ENCODE assay signal across 10 cellular contexts in the genomic region with DNA sequence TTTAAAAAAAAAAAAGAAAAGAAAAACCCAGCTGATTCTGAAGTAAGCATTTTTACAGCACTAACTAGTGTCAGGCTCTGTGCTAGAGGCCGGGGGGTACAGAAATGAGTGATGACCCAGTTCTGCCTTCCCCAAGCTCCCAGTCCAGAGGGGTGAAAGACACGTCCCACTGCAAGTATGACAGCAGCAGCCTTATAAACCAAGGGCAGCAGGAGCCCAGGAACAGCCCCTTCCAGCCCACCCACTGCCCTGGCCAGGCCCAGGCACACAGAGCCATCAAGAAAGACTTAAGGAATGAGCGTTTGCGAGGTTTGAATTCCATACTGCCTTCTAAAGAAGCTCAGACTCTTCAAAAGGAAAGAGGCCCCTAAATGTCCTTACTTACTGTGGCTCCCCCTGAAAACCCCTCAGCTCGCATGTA. TPM values are rescaled to one million over a fixed set of nuclear protein-coding genes. Genes with fewer than 3 reads are reported as not detected.
A peak's percentile ranks its signal among the peaks of the same experiment; 100 is the strongest.
DNase-seq lines count a peak whose midpoint lies in the region; ATAC-seq and TF ChIP-seq lines count a peak whose summit lies in the region.
"Had no signal": no experiment of that assay in that cellular context is flagged by ENCODE, and none has a peak within 500 bp of the region (broad histone marks: within the 10 kb centered on the region; RNA-seq: fewer than 3 reads in every experiment).

No MANE protein-coding gene starts in this region.

- CTCF ChIA-PET in WTC11 (lab: Charles Lee) = interaction anchor here (1.1 to 4.9 kb wide), 7 partner anchors 10 to 304 kb away, joined by 3 to 35 read pairs (median 15); partner anchors contain the start of genes TRERF1 and UBR2

- peak overlapping the region; percentile 57 for H3K27ac ChIP-seq in right cardiac atrium (ENCODE audit: low read length)
- H3K27ac ChIP-seq in gastrocnemius medialis = peak overlapping the region in 3 of 4 donors; percentile 37 to 51 (median 38)

- intact Hi-C loops in right cardiac atrium (cut with DNase I) (no loop called here), gastrocnemius medialis (cut with DNase I; ENCODE audit: low total_unique reads) (no loop called here)

- no peaks in the 10 kb centered on the region for H3K27me3 Mint-ChIP-seq in WTC11 (ENCODE audit: low read depth)

- H3K9me3 Mint-ChIP-seq in WTC11 = no peaks in the 10 kb centered on the region

- H3K27me3 ChIP-seq in H7 (ENCODE audit: control insufficient read depth, insufficient read depth, low read length) = no peaks in the 10 kb centered on the region
- no peaks in the 10 kb centered on the region for H3K27me3 ChIP-seq in right cardiac atrium (ENCODE audit: control insufficient read depth, insufficient read depth)
- no peaks in the 10 kb centered on the region for H3K27me3 ChIP-seq in gastrocnemius medialis

- no peaks in the 10 kb centered on the region for H3K36me3 ChIP-seq in H7 (replicated peaks; ENCODE audit: control insufficient read depth, insufficient read depth, low read length)
- H3K36me3 ChIP-seq in gastrocnemius medialis = no peaks in the 10 kb centered on the region

- POLR2A ChIA-PET in WTC11 (lab: Charles Lee) = interaction anchor here (0.7 to 2.9 kb wide), 5 partner anchors 9 to 70 kb away, joined by 3 to 26 read pairs (median 6); partner anchors contain the start of gene TRERF1

- in situ Hi-C loops in gastrocnemius medialis (cut with MboI; ENCODE audit: low sequenced_read_pairs in 4 of 4) = no loop called here

- no peaks in the 10 kb centered on the region for H3K4me1 ChIP-seq in right cardiac atrium (ENCODE audit: control insufficient read depth, insufficient read depth, low read length)
- no peaks in the 10 kb centered on the region for H3K4me1 ChIP-seq in gastrocnemius medialis

- H3K9me3 ChIP-seq in right cardiac atrium (ENCODE audit: control insufficient read depth, low read length) = no peaks in the 10 kb centered on the region
- no peaks in the 10 kb centered on the region for H3K9me3 ChIP-seq in gastrocnemius medialis

- peak; percentile 61 for DNase-seq in H7
- peak; percentile 61 for DNase-seq in WTC11 (ENCODE audit: low spot score)
- no peak for DNase-seq in right cardiac atrium
- no peak for DNase-seq in gastrocnemius medialis
- DNase-seq in NCI-H1092 treated with DMSO at 0.1 percent for 48 hours (lab: John Stamatoyannopoulos, UW) = no peak
- DNase-seq in omental fat pad (ENCODE audit: low spot score) = no peak
- DNase-seq in mesenteric fat pad (ENCODE audit: low spot score) = no peak
- DNase-seq: NCI-H1436 treated with DMSO at 0.1 percent for 48 hours had no signal

- H3K36me3 Mint-ChIP-seq in WTC11 = peaks cover 6% of the 10 kb centered on the region

- peaks cover 87% of the 10 kb centered on the region for H3K4me1 Mint-ChIP-seq in WTC11

- 68% methylated on average over 5 of the region's 5 CpGs for WGBS in right cardiac atrium

- ATAC-seq in WTC11 = peak; percentile 82
- ATAC-seq in right cardiac atrium = peak in 1 of 2 donors; percentile 15
- no peak for ATAC-seq in gastrocnemius medialis
- no peak for ATAC-seq in omental fat pad (ENCODE audit: low FRiP score)
- no peak for ATAC-seq in HG02981 (IDR thresholded peaks at IDR 0.05; ENCODE audit: unreplicated experiment)

- H3K27ac Mint-ChIP-seq in WTC11 = peak overlapping the region; percentile 98; the same call in 1 of the 2 replicates

- TF ChIP-seq CTCF in WTC11 (IDR thresholded peaks at IDR 0.05) = no peak
- TF ChIP-seq CTCF in gastrocnemius medialis (IDR thresholded peaks at IDR 0.05 in 4 of 5, conservative IDR thresholded peaks at IDR 0.05 in 1 of 5) = no peak
- no peak for TF ChIP-seq CTCF in omental fat pad (IDR thresholded peaks at IDR 0.05)

- no peak for TF ChIP-seq POLR2A in gastrocnemius medialis (IDR thresholded peaks at IDR 0.05)

- peak overlapping the region; percentile 67 for H3K4me3 Mint-ChIP-seq in WTC11

- H3K4me3 ChIP-seq in H7 (ENCODE audit: insufficient read depth, low read depth, low read length) (no peak overlapping the region), right cardiac atrium (ENCODE audit: low read length) (no peak overlapping the region), gastrocnemius medialis (no peak overlapping the region)
- H3K4me3 ChIP-seq: lung had no signal

TF ChIP-seq in WTC11, 78 proteins besides CTCF, POLR2A, EP300 and RAD21:
- TF ChIP-seq CREM (CRISPR knock-in tag; IDR thresholded peaks at IDR 0.05) (no peak), NR2C2 (CRISPR knock-in tag; IDR thresholded peaks at IDR 0.05) (no peak), SMAD3 (CRISPR knock-in tag; IDR thresholded peaks at IDR 0.05; ENCODE audit: borderline replicate concordance) (no peak), ATF3 (CRISPR knock-in tag; conservative IDR thresholded peaks at IDR 0.05) (no peak), NR1H2 (CRISPR knock-in tag; IDR thresholded peaks at IDR 0.05) (no peak), CREB1 (CRISPR knock-in tag; IDR thresholded peaks at IDR 0.05) (no peak), ATF2 (CRISPR knock-in tag; IDR thresholded peaks at IDR 0.05; ENCODE audit: borderline replicate concordance, low read depth) (no peak), STAT6 (CRISPR knock-in tag; conservative IDR thresholded peaks at IDR 0.05; ENCODE audit: low read depth) (no peak), NR3C1 (CRISPR knock-in tag; conservative IDR thresholded peaks at IDR 0.05; ENCODE audit: low read depth) (no peak), GABPB1 (CRISPR knock-in tag; IDR thresholded peaks at IDR 0.05) (no peak)
- TF ChIP-seq, protein P1, sequence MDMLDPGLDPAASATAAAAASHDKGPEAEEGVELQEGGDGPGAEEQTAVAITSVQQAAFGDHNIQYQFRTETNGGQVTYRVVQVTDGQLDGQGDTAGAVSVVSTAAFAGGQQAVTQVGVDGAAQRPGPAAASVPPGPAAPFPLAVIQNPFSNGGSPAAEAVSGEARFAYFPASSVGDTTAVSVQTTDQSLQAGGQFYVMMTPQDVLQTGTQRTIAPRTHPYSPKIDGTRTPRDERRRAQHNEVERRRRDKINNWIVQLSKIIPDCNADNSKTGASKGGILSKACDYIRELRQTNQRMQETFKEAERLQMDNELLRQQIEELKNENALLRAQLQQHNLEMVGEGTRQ (CRISPR knock-in tag; IDR thresholded peaks at IDR 0.05) = no peak
TF ChIP-seq in WTC11: peak in this region for 0.

RNA-seq across cellular contexts. Expression of gene TRERF1, which starts 10.1 kb away (rescaled TPM):
- 9.7 and 13.8 TPM in 2 replicates for total RNA-seq in H7 (2014; rRNA removed; shearing (Covaris generic))
- total RNA-seq in WTC11 (2021) (22.3 to 24.3 TPM (median 23.9 TPM) in 3 replicates), right cardiac atrium (1 to 10 TPM; 2.1 to 3.1 (median 2.5) TPM), gastrocnemius medialis (under 1 TPM; 0.47 to 0.87 (median 0.50) TPM), omental fat pad (10 to 100 TPM in 1 of 4 donors, 1 to 10 TPM in 3; 2.0 to 10.2 (median 2.6) TPM), mesenteric fat pad (3.3 TPM)
- 1.2 TPM for polyA plus RNA-seq in right cardiac atrium

Comparison
In these comparisons a context has a peak if more than half of its experiments do, and no peak if none do; other contexts are left out.
1. DNase-seq: peak in H7 (single experiment) and WTC11 (single experiment); none in right cardiac atrium (0 of 3), gastrocnemius medialis (0 of 2), NCI-H1092 treated with DMSO at 0.1 percent for 48 hours (single experiment), omental fat pad (single experiment) and mesenteric fat pad (single experiment).